Comparison of ENCODE assay signal across 28 cellular contexts in genomic region chr20:61839912-61840441, GRCh38.
"Had no signal": no experiment of that assay in that cellular context is flagged by ENCODE, and none has a peak within 500 bp of the region (broad histone marks: within the 10 kb centered on the region; RNA-seq: fewer than 3 reads in every experiment).

No MANE protein-coding gene starts in this region.

- H3K9ac ChIP-seq: KMS-11 had no signal

- H3K36me3 ChIP-seq: brain microvascular endothelial cell, cardiac muscle cell had no signal

- H3K4me3 Mint-ChIP-seq: activated CD4-positive, alpha-beta memory T cell treated with anti-CD3 and anti-CD28 coated beads for 36 hours; activated CD4-positive, alpha-beta T cell treated with anti-CD3 and anti-CD28 coated beads, Interleukin-2, amount 10 ng/mL, durations not matched to agents 7 days and 5 days; activated naive CD4-positive, alpha-beta T cell treated with anti-CD3 and anti-CD28 coated beads, Interleukin-2, amount 10 ng/mL, durations not matched to agents 7 days and 5 days; activated naive CD8-positive, alpha-beta T cell treated with anti-CD3 and anti-CD28 coated beads for 36 hours; activated T-helper 17 cell treated with anti-CD3 and anti-CD28 coated beads, Interleukin-2, amount 50 U/mL, for 72 hours; T-cell had no signal

- H3K36me3 Mint-ChIP-seq: activated CD4-positive, alpha-beta memory T cell treated with anti-CD3 and anti-CD28 coated beads for 36 hours; activated naive CD4-positive, alpha-beta T cell treated with anti-CD3 and anti-CD28 coated beads, Interleukin-2, amount 10 ng/mL, durations not matched to agents 7 days and 5 days; activated naive CD8-positive, alpha-beta T cell treated with anti-CD3 and anti-CD28 coated beads for 36 hours; T-cell had no signal

- H3K27ac ChIP-seq: brain microvascular endothelial cell, cardiac muscle cell, KMS-11, SK-N-MC, VCaP had no signal

- H3K9me3 Mint-ChIP-seq: activated CD4-positive, alpha-beta memory T cell treated with anti-CD3 and anti-CD28 coated beads for 36 hours; activated CD4-positive, alpha-beta T cell treated with anti-CD3 and anti-CD28 coated beads, Interleukin-2, amount 10 ng/mL, durations not matched to agents 7 days and 5 days; activated naive CD4-positive, alpha-beta T cell treated with anti-CD3 and anti-CD28 coated beads, Interleukin-2, amount 10 ng/mL, durations not matched to agents 7 days and 5 days; activated naive CD8-positive, alpha-beta T cell treated with anti-CD3 and anti-CD28 coated beads for 36 hours; activated T-helper 17 cell treated with anti-CD3 and anti-CD28 coated beads, Interleukin-2, amount 50 U/mL, for 72 hours; T-cell had no signal

- H3K4me3 ChIP-seq: cardiac muscle cell, SK-N-MC had no signal

- H3K4me1 Mint-ChIP-seq: activated CD4-positive, alpha-beta T cell treated with anti-CD3 and anti-CD28 coated beads, Interleukin-2, amount 10 ng/mL, durations not matched to agents 7 days and 5 days; activated naive CD4-positive, alpha-beta T cell treated with anti-CD3 and anti-CD28 coated beads, Interleukin-2, amount 10 ng/mL, durations not matched to agents 7 days and 5 days; activated naive CD8-positive, alpha-beta T cell treated with anti-CD3 and anti-CD28 coated beads for 36 hours; activated T-helper 17 cell treated with anti-CD3 and anti-CD28 coated beads, Interleukin-2, amount 50 U/mL, for 72 hours; T-cell had no signal

- H3K27me3 ChIP-seq: brain microvascular endothelial cell, cardiac muscle cell had no signal

- H3K27ac Mint-ChIP-seq: activated CD4-positive, alpha-beta memory T cell treated with anti-CD3 and anti-CD28 coated beads for 36 hours; activated CD4-positive, alpha-beta T cell treated with anti-CD3 and anti-CD28 coated beads, Interleukin-2, amount 10 ng/mL, durations not matched to agents 7 days and 5 days; activated naive CD4-positive, alpha-beta T cell treated with anti-CD3 and anti-CD28 coated beads, Interleukin-2, amount 10 ng/mL, durations not matched to agents 7 days and 5 days; activated naive CD8-positive, alpha-beta T cell treated with anti-CD3 and anti-CD28 coated beads for 36 hours; activated T-helper 17 cell treated with anti-CD3 and anti-CD28 coated beads, Interleukin-2, amount 50 U/mL, for 72 hours; T-cell had no signal

- H3K27me3 Mint-ChIP-seq: activated CD4-positive, alpha-beta memory T cell treated with anti-CD3 and anti-CD28 coated beads for 36 hours; activated CD4-positive, alpha-beta T cell treated with anti-CD3 and anti-CD28 coated beads, Interleukin-2, amount 10 ng/mL, durations not matched to agents 7 days and 5 days; activated naive CD4-positive, alpha-beta T cell treated with anti-CD3 and anti-CD28 coated beads, Interleukin-2, amount 10 ng/mL, durations not matched to agents 7 days and 5 days; activated naive CD8-positive, alpha-beta T cell treated with anti-CD3 and anti-CD28 coated beads for 36 hours; activated T-helper 17 cell treated with anti-CD3 and anti-CD28 coated beads, Interleukin-2, amount 50 U/mL, for 72 hours had no signal

- DNase-seq: activated CD4-positive, alpha-beta memory T cell treated with anti-CD3 and anti-CD28 coated beads for 36 hours; activated CD4-positive, alpha-beta T cell treated with anti-CD3 and anti-CD28 coated beads, Interleukin-2, amount 10 ng/mL, durations not matched to agents 7 days and 5 days; activated CD4-positive, CD25-positive, alpha-beta regulatory T cell; activated CD8-positive, alpha-beta memory T cell treated with anti-CD3 and anti-CD28 coated beads for 24 hours; activated gamma-delta T cell; activated naive CD4-positive, alpha-beta T cell treated with anti-CD3 and anti-CD28 coated beads, Interleukin-2, amount 10 ng/mL, durations not matched to agents 7 days and 5 days; activated naive CD8-positive, alpha-beta T cell treated with anti-CD3 and anti-CD28 coated beads for 36 hours; activated T-cell treated with anti-CD3 and anti-CD28 coated beads, Interleukin-2, amount 50 U/mL, for 48 hours; brain microvascular endothelial cell; NCI-H1105; NCI-H1436 treated with DMSO at 0.1 percent for 48 hours; NCI-H187; NCI-H2081; NCI-H510A treated with DMSO at 0.1 percent for 48 hours; NCI-H69; NK-92 treated with Interleukin-12 subunit alpha and Interleukin-12 subunit beta, amount 100 ng/mL, for 24 hours; OCI-M1; RPMI8226; T-cell; T-helper 2 cell; T1000 had no signal

- H3K4me2 ChIP-seq: KMS-11 had no signal

- ATAC-seq: activated T-helper 17 cell treated with anti-CD3 and anti-CD28 coated beads, Interleukin-2, amount 50 U/mL, for 72 hours; Panc1; Right ventricle myocardium inferior; T-cell had no signal
